Comparison of ENCODE assay signal across 12 cellular contexts in genomic region chr14:74488788-74489397, GRCh38. TPM values are rescaled to one million over a fixed set of nuclear protein-coding genes. Genes with fewer than 3 reads are reported as not detected.
DNase-seq lines count a peak whose midpoint lies in the region; ATAC-seq, FAIRE-seq and TF ChIP-seq lines count a peak whose summit lies in the region.
"Had no signal": no experiment of that assay in that cellular context is flagged by ENCODE, and none has a peak within 500 bp of the region (broad histone marks: within the 10 kb centered on the region; RNA-seq: fewer than 3 reads in every experiment).

No MANE protein-coding gene starts in this region.

- ATAC-seq in HG03469 (IDR thresholded peaks at IDR 0.05; ENCODE audit: unreplicated experiment) (no peak), HG03045 (IDR thresholded peaks at IDR 0.05; ENCODE audit: unreplicated experiment) (no peak)
- ATAC-seq: right lobe of liver had no signal

- H3K4me1 ChIP-seq in endothelial cell of umbilical vein (ENCODE audit: control insufficient read depth, extremely low read depth, insufficient read depth, low read length), result peaks cover 63% of the 10 kb centered on the region
- peaks cover 43 to 71% of the 10 kb centered on the region in 2 donors for H3K4me1 ChIP-seq in thyroid gland
- H3K4me1 ChIP-seq: right lobe of liver had no signal

- dilution Hi-C loops in endothelial cell of umbilical vein (cut with MboI; ENCODE audit: extremely low pct_ligation_motif_present, low sequenced_read_pairs), result no loop called here

- CTCF ChIA-PET in endothelial cell of umbilical vein (lab: Charles Lee), result interaction anchor here (1.2 kb wide), 1 partner anchor 35 kb away, joined by 3 read pairs; no protein-coding TSS in a partner anchor

- POLR2A ChIA-PET in endothelial cell of umbilical vein (lab: Charles Lee), result no interaction called here

- H3K9ac ChIP-seq in endothelial cell of umbilical vein (replicated peaks; ENCODE audit: extremely low read depth, insufficient read depth, low read length), result no peak overlapping the region
- H3K9ac ChIP-seq: KMS-11 had no signal

- H3K4me3 ChIP-seq in endothelial cell of umbilical vein (replicated peaks in 1 of 3; ENCODE audit: insufficient read depth in 1 of 3, low read depth in 1 of 3, low read length in 3 of 3) (no peak overlapping the region), thyroid gland (replicated peaks in 1 of 3) (no peak overlapping the region)
- H3K4me3 ChIP-seq: right lobe of liver had no signal

- H4K20me1 ChIP-seq in endothelial cell of umbilical vein (replicated peaks; ENCODE audit: control insufficient read depth, extremely low read depth, insufficient read depth, low read length), result no peaks in the 10 kb centered on the region

- peak overlapping the region; percentile 41 for H3K27ac ChIP-seq in endothelial cell of umbilical vein (ENCODE audit: insufficient read depth, low read depth, low read length)
- peak overlapping the region; percentile 26 to 69 (median 49) for H3K27ac ChIP-seq in thyroid gland
- H3K27ac ChIP-seq: 22Rv1, KMS-11, right lobe of liver had no signal

- H3K9me3 ChIP-seq in endothelial cell of umbilical vein (replicated peaks; ENCODE audit: control insufficient read depth, insufficient read depth, low read length) (no peaks in the 10 kb centered on the region), thyroid gland (no peaks in the 10 kb centered on the region)
- H3K9me3 ChIP-seq: right lobe of liver had no signal

- H3K27me3 ChIP-seq in endothelial cell of umbilical vein (ENCODE audit: control insufficient read depth in 2 of 2, insufficient read depth in 2 of 2, low read length in 2 of 2), result no peaks in the 10 kb centered on the region
- no peaks in the 10 kb centered on the region for H3K27me3 ChIP-seq in thyroid gland
- H3K27me3 ChIP-seq: right lobe of liver had no signal

- intact Hi-C loops in endothelial cell of umbilical vein (cut with micrococcal nuclease) (no loop called here), thyroid gland (cut with DNase I) (no loop called here)

- TF ChIP-seq POLR2A in endothelial cell of umbilical vein (IDR thresholded peaks at IDR 0.05; ENCODE audit: low read depth, low read length) (no peak), thyroid gland (IDR thresholded peaks at IDR 0.05) (no peak)

- H3K36me3 ChIP-seq in endothelial cell of umbilical vein (ENCODE audit: control insufficient read depth in 2 of 2, extremely low read depth in 1 of 2, insufficient read depth in 2 of 2, low read length in 2 of 2) (peaks cover 4 to 6% of the 10 kb centered on the region in 2 experiments), thyroid gland (peaks cover 3 to 7% of the 10 kb centered on the region in 2 donors)

- FAIRE-seq in endothelial cell of umbilical vein (lab: Jason Lieb, UNC), result peak; percentile 89

- DNase-seq in SIG-M5 treated with dmso at 0.1 percent for 504 hours (lab: John Stamatoyannopoulos, UW; ENCODE audit: unreplicated experiment) (peak; percentile 39), SIG-M5 (lab: John Stamatoyannopoulos, UW) (no peak), RPMI7951 (ENCODE audit: low read depth) (peak; percentile 87), endothelial cell of umbilical vein (ENCODE audit: low read depth, low spot score) (peak; percentile 86), thyroid gland (no peak), NCI-H2171 treated with DMSO at 0.1 percent for 48 hours (lab: John Stamatoyannopoulos, UW) (no peak)
- DNase-seq: NCI-H510A treated with DMSO at 0.1 percent for 48 hours, right lobe of liver had no signal

- H3K4me2 ChIP-seq in endothelial cell of umbilical vein (ENCODE audit: insufficient read depth, low read length), result peak overlapping the region; percentile 73
- H3K4me2 ChIP-seq: KMS-11 had no signal

- peaks cover 31% of the 10 kb centered on the region for H3K79me2 ChIP-seq in endothelial cell of umbilical vein (ENCODE audit: control insufficient read depth, insufficient read depth, low read length)

- TF ChIP-seq CTCF in endothelial cell of umbilical vein (IDR thresholded peaks at IDR 0.05; ENCODE audit: extremely low read depth in 1 of 2, insufficient read depth in 1 of 2, low read depth in 1 of 2, low read length in 2 of 2), result no peak
- no peak for TF ChIP-seq CTCF in thyroid gland (IDR thresholded peaks at IDR 0.05)

- no TSS peak for BruUV-seq in endothelial cell of umbilical vein (replicated peaks; lab: Mats Ljungman, UMichigan)

- H2AFZ ChIP-seq in endothelial cell of umbilical vein (ENCODE audit: low read depth, low read length), result no peak overlapping the region

- no peaks in the 10 kb centered on the region for H3K9me1 ChIP-seq in endothelial cell of umbilical vein (replicated peaks; ENCODE audit: control insufficient read depth, extremely low read depth, insufficient read depth, low read length)

TF ChIP-seq in endothelial cell of umbilical vein, 7 proteins besides CTCF, POLR2A, EP300 and RAD21:
- no peak for TF ChIP-seq MAX (IDR thresholded peaks at IDR 0.05; ENCODE audit: insufficient read depth, insufficient read length)
- peak; percentile 87 for TF ChIP-seq FOS (IDR thresholded peaks at IDR 0.05; ENCODE audit: borderline replicate concordance, insufficient read depth, low read length)
- TF ChIP-seq JUN (IDR thresholded peaks at IDR 0.05; ENCODE audit: borderline replicate concordance, insufficient read depth, insufficient read length, low read depth), result peak; percentile 76
- TF ChIP-seq GATA2 (IDR thresholded peaks at IDR 0.05; ENCODE audit: insufficient read depth, insufficient read length, low read depth, low read length), result peak; percentile 58
- TF ChIP-seq POLR2AphosphoS5 (IDR thresholded peaks at IDR 0.05; ENCODE audit: insufficient read depth, low read depth, low read length), result peak; percentile 63
- TF ChIP-seq EZH2 (IDR thresholded peaks at IDR 0.05; ENCODE audit: borderline replicate concordance, low read depth, low read length, severe bottlenecking), result no peak

RNA-seq across cellular contexts. Expression of gene NPC2, which starts 4.2 kb away (rescaled TPM):
- total RNA-seq in RPMI7951 (2014; rRNA removed; shearing (Covaris generic)), result 358 and 402 TPM in 2 replicates
- 203 and 238 TPM in 2 replicates for total RNA-seq in endothelial cell of umbilical vein
- 405 and 406 TPM in 2 replicates for polyA plus RNA-seq in endothelial cell of umbilical vein
- polyA plus RNA-seq in endothelial cell of umbilical vein (2011; cell fraction: cytosol; rRNA removed), result 757 and 765 TPM in 2 replicates
- 162 and 233 TPM in 2 replicates for polyA plus RNA-seq in endothelial cell of umbilical vein (2011; cell fraction: nucleus; rRNA removed)
- polyA plus RNA-seq in endothelial cell of umbilical vein (2012), result 431 and 445 TPM in 2 replicates
- 228 and 317 TPM in 2 replicates for polyA minus RNA-seq in endothelial cell of umbilical vein
- polyA minus RNA-seq in endothelial cell of umbilical vein (2011; cell fraction: cytosol; rRNA and poly(A)+ RNA removed), result 31.7 TPM
- 43.1 and 61.9 TPM in 2 replicates for polyA minus RNA-seq in endothelial cell of umbilical vein (2011; cell fraction: nucleus; rRNA and poly(A)+ RNA removed)
- total RNA-seq in thyroid gland, result 1,000 to 10,000 TPM in 1 of 4 donors, 100 to 1,000 TPM in 3; 583 to 1,617 (median 793) TPM

RNA-seq across cellular contexts. Expression of gene ISCA2, which starts 4.7 kb away (rescaled TPM):
- 32.4 and 36.1 TPM in 2 replicates for total RNA-seq in RPMI7951 (2014; rRNA removed; shearing (Covaris generic))
- total RNA-seq in endothelial cell of umbilical vein (21.7 and 22.6 TPM in 2 replicates), thyroid gland (10 to 100 TPM; 24.6 to 54.9 (median 44.2) TPM)
- polyA plus RNA-seq in endothelial cell of umbilical vein, result 25.7 and 29.6 TPM in 2 replicates
- 29.9 and 30.6 TPM in 2 replicates for polyA plus RNA-seq in endothelial cell of umbilical vein (2011; cell fraction: cytosol; rRNA removed)
- 11.3 and 13.2 TPM in 2 replicates for polyA plus RNA-seq in endothelial cell of umbilical vein (2011; cell fraction: nucleus; rRNA removed)
- 13.3 and 17.7 TPM in 2 replicates for polyA plus RNA-seq in endothelial cell of umbilical vein (2012)
- polyA minus RNA-seq in endothelial cell of umbilical vein, result 5.1 and 5.4 TPM in 2 replicates
- polyA minus RNA-seq in endothelial cell of umbilical vein (2011; cell fraction: cytosol; rRNA and poly(A)+ RNA removed), result 3.7 TPM
- 2.6 and 4.0 TPM in 2 replicates for polyA minus RNA-seq in endothelial cell of umbilical vein (2011; cell fraction: nucleus; rRNA and poly(A)+ RNA removed)

Comparison
In these comparisons a context has a peak if more than half of its experiments do, and no peak if none do; other contexts are left out.
1. DNase-seq: peak in SIG-M5 treated with dmso at 0.1 percent for 504 hours (single experiment), RPMI7951 (single experiment) and endothelial cell of umbilical vein (single experiment); none in SIG-M5 (single experiment), thyroid gland (0 of 2) and NCI-H2171 treated with DMSO at 0.1 percent for 48 hours (single experiment).